Comparison of ENCODE assay signal across 28 cellular contexts in the genomic region with DNA sequence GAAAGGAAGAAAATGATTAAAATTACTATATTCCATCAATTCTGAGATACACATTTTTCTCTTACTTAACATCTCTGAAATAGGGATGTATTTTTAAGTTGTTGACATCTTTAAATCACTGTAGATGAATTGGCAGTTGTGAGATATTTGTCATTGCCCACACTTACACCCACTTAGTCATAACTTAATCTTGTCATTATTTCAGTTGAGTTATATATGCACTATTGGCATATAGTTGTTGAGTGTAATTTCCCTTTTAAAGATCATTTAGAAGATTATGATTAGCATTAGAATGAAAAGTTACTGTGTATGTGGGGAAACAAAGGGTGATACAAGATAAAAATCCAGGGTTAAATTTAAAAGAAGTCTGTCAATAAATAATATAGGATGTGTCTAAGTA. TPM values are rescaled to one million over a fixed set of nuclear protein-coding genes. Genes with fewer than 3 reads are reported as not detected.
DNase-seq lines count a peak whose midpoint lies in the region; ATAC-seq and TF ChIP-seq lines count a peak whose summit lies in the region.
"Had no signal": no experiment of that assay in that cellular context is flagged by ENCODE, and none has a peak within 500 bp of the region (broad histone marks: within the 10 kb centered on the region; RNA-seq: fewer than 3 reads in every experiment).

No MANE protein-coding gene starts in this region.

- no peak overlapping the region for H3K9ac ChIP-seq in HCT116 (ENCODE audit: low read length)
- no peak overlapping the region for H3K9ac ChIP-seq in H9 (ENCODE audit: extremely low read depth, insufficient read length, low read length)
- H3K9ac ChIP-seq: neural progenitor cell had no signal

- peaks cover 5 to 13% of the 10 kb centered on the region in 2 experiments; a peak in 3 of 4 replicates for H3K4me1 ChIP-seq in HCT116 (ENCODE audit: control insufficient read depth in 1 of 2, insufficient read depth in 2 of 2, low read length in 2 of 2)
- peaks cover 22 to 24% of the 10 kb centered on the region in 2 donors for H3K4me1 ChIP-seq in naive thymus-derived CD4-positive, alpha-beta T cell (ENCODE audit: control insufficient read depth in 2 of 2, insufficient read depth in 2 of 2, low read length in 2 of 2)
- H3K4me1 ChIP-seq in H9 (ENCODE audit: insufficient read depth, low read length): no peaks in the 10 kb centered on the region

- no peak overlapping the region for H2BK20ac ChIP-seq in H9 (ENCODE audit: low read depth, low read length, poor library complexity, severe bottlenecking)

- POLR2A ChIA-PET in activated CD8-positive, alpha-beta T cell treated with anti-CD3 and anti-CD28 coated beads for 36 hours (lab: Charles Lee): no interaction called here
- POLR2A ChIA-PET in activated CD8-positive, alpha-beta T cell treated with anti-CD3 and anti-CD28 coated beads, Interleukin-2, amount 10 ng/mL, durations not matched to agents 7 days and 5 days (lab: Charles Lee): no interaction called here
- POLR2A ChIA-PET in HCT116 (lab: Charles Lee): no interaction called here
- POLR2A ChIA-PET in naive thymus-derived CD4-positive, alpha-beta T cell (lab: Charles Lee): no interaction called here

- no peaks in the 10 kb centered on the region for H3K9me3 Mint-ChIP-seq in activated CD8-positive, alpha-beta T cell treated with anti-CD3 and anti-CD28 coated beads for 36 hours
- peaks cover 4% of the 10 kb centered on the region for H3K9me3 Mint-ChIP-seq in activated CD8-positive, alpha-beta T cell treated with anti-CD3 and anti-CD28 coated beads, Interleukin-2, amount 10 ng/mL, durations not matched to agents 7 days and 5 days (ENCODE audit: insufficient read depth)
- peaks cover 3% of the 10 kb centered on the region for H3K9me3 Mint-ChIP-seq in activated naive CD8-positive, alpha-beta T cell treated with anti-CD3 and anti-CD28 coated beads for 36 hours
- H3K9me3 Mint-ChIP-seq in naive thymus-derived CD4-positive, alpha-beta T cell: no peaks in the 10 kb centered on the region
- peaks cover 13 to 15% of the 10 kb centered on the region in 2 experiments for H3K9me3 Mint-ChIP-seq in H9
- H3K9me3 Mint-ChIP-seq: dendritic cell treated with granulocyte-macrophage colony-stimulating factor and Interleukin-4, amounts not matched to agents 40 ng/mL and 50 ng/mL, for 4 days had no signal

- H3K27ac ChIP-seq in HCT116 (ENCODE audit: low read depth, low read length): no peak overlapping the region
- H3K27ac ChIP-seq in naive thymus-derived CD4-positive, alpha-beta T cell (ENCODE audit: low read depth, low read length): peak overlapping the region; percentile 90
- no peak overlapping the region for H3K27ac ChIP-seq in H9 (ENCODE audit: insufficient read length, low read depth, low read length)
- H3K27ac ChIP-seq in dorsolateral prefrontal cortex: no peak overlapping the region
- H3K27ac ChIP-seq: neural progenitor cell, prostate gland, RWPE1 had no signal

- peaks cover 23% of the 10 kb centered on the region for H3K36me3 Mint-ChIP-seq in activated CD8-positive, alpha-beta T cell treated with anti-CD3 and anti-CD28 coated beads for 36 hours (ENCODE audit: low read depth)
- H3K36me3 Mint-ChIP-seq in activated CD8-positive, alpha-beta T cell treated with anti-CD3 and anti-CD28 coated beads, Interleukin-2, amount 10 ng/mL, durations not matched to agents 7 days and 5 days (ENCODE audit: low read depth): peaks cover 21% of the 10 kb centered on the region
- peaks cover 29% of the 10 kb centered on the region for H3K36me3 Mint-ChIP-seq in activated naive CD8-positive, alpha-beta T cell treated with anti-CD3 and anti-CD28 coated beads for 36 hours
- H3K36me3 Mint-ChIP-seq in naive thymus-derived CD4-positive, alpha-beta T cell: peaks cover 0 to 26% (median 22%) of the 10 kb centered on the region in 5 donors
- H3K36me3 Mint-ChIP-seq in H9 (ENCODE audit: insufficient read depth in 1 of 3, low read depth in 3 of 3): peaks cover 18 to 20% (median 19%) of the 10 kb centered on the region in 3 experiments; a peak in 6 of 7 replicates

- no peak overlapping the region for H3K18ac ChIP-seq in H9 (ENCODE audit: insufficient read length, low read depth, low read length)

- no peaks in the 10 kb centered on the region for H3K36me3 ChIP-seq in HCT116 (ENCODE audit: control insufficient read depth in 1 of 2, insufficient read depth in 2 of 2, low read length in 2 of 2)
- peaks cover 0 to 4% (median 0%) of the 10 kb centered on the region in 3 experiments for H3K36me3 ChIP-seq in naive thymus-derived CD4-positive, alpha-beta T cell (ENCODE audit: control insufficient read depth in 2 of 3, insufficient read depth in 3 of 3, low read length in 3 of 3)
- H3K36me3 ChIP-seq: neural progenitor cell, prostate gland had no signal

- peaks cover 3% of the 10 kb centered on the region for H3K79me1 ChIP-seq in H9 (ENCODE audit: insufficient read depth, low read depth, low read length, poor library complexity, severe bottlenecking)

- no peak for TF ChIP-seq RAD21 in HCT116 (IDR thresholded peaks at IDR 0.05; ENCODE audit: low read depth)

- H4K91ac ChIP-seq in H9 (ENCODE audit: insufficient read length, low read depth, low read length): no peak overlapping the region

- H3K4me3 Mint-ChIP-seq in activated CD8-positive, alpha-beta T cell treated with anti-CD3 and anti-CD28 coated beads for 36 hours: no peak overlapping the region
- no peak overlapping the region for H3K4me3 Mint-ChIP-seq in activated CD8-positive, alpha-beta T cell treated with anti-CD3 and anti-CD28 coated beads, Interleukin-2, amount 10 ng/mL, durations not matched to agents 7 days and 5 days
- H3K4me3 Mint-ChIP-seq in activated naive CD8-positive, alpha-beta T cell treated with anti-CD3 and anti-CD28 coated beads for 36 hours: no peak overlapping the region
- peak overlapping the region in 3 of 10 donors; percentile 12 to 59 (median 18) for H3K4me3 Mint-ChIP-seq in naive thymus-derived CD4-positive, alpha-beta T cell
- H3K4me3 Mint-ChIP-seq in H9: no peak overlapping the region
- H3K4me3 Mint-ChIP-seq: dendritic cell treated with granulocyte-macrophage colony-stimulating factor and Interleukin-4, amounts not matched to agents 40 ng/mL and 50 ng/mL, for 4 days; mesothelial cell of epicardium; neural progenitor cell had no signal

- no peak for TF ChIP-seq CTCF in activated CD8-positive, alpha-beta T cell treated with anti-CD3 and anti-CD28 coated beads for 36 hours (IDR thresholded peaks at IDR 0.05)
- no peak for TF ChIP-seq CTCF in HCT116 (IDR thresholded peaks at IDR 0.05 in 2 of 3, conservative IDR thresholded peaks at IDR 0.05 in 1 of 3; ENCODE audit: borderline replicate concordance in 1 of 3, insufficient read depth in 1 of 3, low read depth in 2 of 3, low read length in 2 of 3)
- TF ChIP-seq CTCF in H9 (conservative IDR thresholded peaks at IDR 0.05): no peak
- no peak for TF ChIP-seq CTCF in dorsolateral prefrontal cortex (IDR thresholded peaks at IDR 0.05 in 54 of 56, conservative IDR thresholded peaks at IDR 0.05 in 2 of 56; ENCODE audit: low read depth in 1 of 56, partially characterized antibody in 56 of 56)

- H4K20me1 ChIP-seq in HCT116 (ENCODE audit: insufficient read depth) (no peaks in the 10 kb centered on the region), H9 (ENCODE audit: control insufficient read depth, insufficient read depth, insufficient read length) (no peaks in the 10 kb centered on the region)

- no peak overlapping the region for H3K56ac ChIP-seq in H9 (ENCODE audit: insufficient read length, low read depth, low read length)

- H3K9me2 ChIP-seq in HCT116 (ENCODE audit: insufficient read depth): no peaks in the 10 kb centered on the region

- no peak overlapping the region for H2BK15ac ChIP-seq in H9 (ENCODE audit: low read depth, low read length)

- H2BK5ac ChIP-seq in H9 (ENCODE audit: insufficient read length, low read length): no peak overlapping the region

- H3K4me3 ChIP-seq in HCT116 (replicated peaks in 1 of 2; ENCODE audit: low read depth in 1 of 2, low read length in 2 of 2): no peak overlapping the region
- H3K4me3 ChIP-seq in naive thymus-derived CD4-positive, alpha-beta T cell (ENCODE audit: low read length): no peak overlapping the region
- peak overlapping the region in 7 of 59 donors; percentile 1 to 99 (median 96) for H3K4me3 ChIP-seq in dorsolateral prefrontal cortex
- H3K4me3 ChIP-seq: neural progenitor cell, prostate gland had no signal

- peaks cover 5% of the 10 kb centered on the region for H3K23me2 ChIP-seq in H9 (ENCODE audit: insufficient read length, low read depth, low read length, poor library complexity, severe bottlenecking)

- H4K5ac ChIP-seq in H9 (ENCODE audit: insufficient read length, low read depth, low read length): no peak overlapping the region

- peak overlapping the region; percentile 73; the same call in 1 of the 2 replicates for H3K4me2 ChIP-seq in HCT116 (ENCODE audit: low read length)
- H3K4me2 ChIP-seq in H9 (ENCODE audit: insufficient read depth, insufficient read length, low read length): no peak overlapping the region

- no peak for TF ChIP-seq POLR2A in HCT116 (IDR thresholded peaks at IDR 0.05; ENCODE audit: borderline replicate concordance, extremely low read depth, insufficient read depth, insufficient read length)

- H3K4me1 Mint-ChIP-seq in activated CD8-positive, alpha-beta T cell treated with anti-CD3 and anti-CD28 coated beads for 36 hours (ENCODE audit: low read depth): peaks cover 32% of the 10 kb centered on the region
- H3K4me1 Mint-ChIP-seq in activated CD8-positive, alpha-beta T cell treated with anti-CD3 and anti-CD28 coated beads, Interleukin-2, amount 10 ng/mL, durations not matched to agents 7 days and 5 days (ENCODE audit: low read depth): peaks cover 22% of the 10 kb centered on the region
- H3K4me1 Mint-ChIP-seq in activated naive CD8-positive, alpha-beta T cell treated with anti-CD3 and anti-CD28 coated beads for 36 hours: peaks cover 24% of the 10 kb centered on the region
- peaks cover 15 to 42% (median 38%) of the 10 kb centered on the region in 7 donors for H3K4me1 Mint-ChIP-seq in naive thymus-derived CD4-positive, alpha-beta T cell
- peaks cover 7 to 13% of the 10 kb centered on the region in 2 experiments for H3K4me1 Mint-ChIP-seq in H9

- no peak overlapping the region for H3K23ac ChIP-seq in H9 (ENCODE audit: insufficient read length, low read depth, low read length)

- no peak overlapping the region for H2AK5ac ChIP-seq in H9 (ENCODE audit: insufficient read length, low read length)

- H2BK12ac ChIP-seq in H9 (ENCODE audit: insufficient read length, low read depth, low read length): no peak overlapping the region

- H3K4ac ChIP-seq in H9 (ENCODE audit: low read depth, low read length): no peak overlapping the region

- H3K14ac ChIP-seq in H9 (ENCODE audit: insufficient read depth, low read length): no peak overlapping the region

- RAD21 ChIA-PET in HCT116 (lab: Charles Lee; ENCODE audit: low non-redundant PET in 1 of 2, low total read pairs in 2 of 2, uncharacterized antibody in 2 of 2, unreplicated experiment in 2 of 2): no interaction called here

- ATAC-seq in activated CD8-positive, alpha-beta T cell treated with anti-CD3 and anti-CD28 coated beads for 36 hours: no peak
- no peak for ATAC-seq in activated CD8-positive, alpha-beta T cell treated with anti-CD3 and anti-CD28 coated beads, Interleukin-2, amount 10 ng/mL, durations not matched to agents 7 days and 5 days
- no peak for ATAC-seq in HCT116
- no peak for ATAC-seq in naive thymus-derived CD4-positive, alpha-beta T cell
- ATAC-seq: left cardiac atrium had no signal

- no peak overlapping the region for H4K8ac ChIP-seq in H9 (replicated peaks; ENCODE audit: insufficient read length, low read depth, low read length)

- H3K79me2 ChIP-seq in HCT116 (ENCODE audit: insufficient read depth, low read length) (peaks cover 84% of the 10 kb centered on the region), H9 (ENCODE audit: insufficient read depth, low read length) (peaks cover 13% of the 10 kb centered on the region; the same call in 1 of the 2 replicates)

- no TSS peak for BruUV-seq in HCT116 (replicated peaks; lab: Mats Ljungman, UMichigan)

- no peak for DNase-seq in activated CD8-positive, alpha-beta T cell treated with anti-CD3 and anti-CD28 coated beads for 36 hours
- DNase-seq in activated CD8-positive, alpha-beta T cell treated with anti-CD3 and anti-CD28 coated beads, Interleukin-2, amount 10 ng/mL, durations not matched to agents 7 days and 5 days: no peak
- no peak for DNase-seq in HCT116 (ENCODE audit: low read depth, low spot score)
- no peak for DNase-seq in activated naive CD8-positive, alpha-beta T cell treated with anti-CD3 and anti-CD28 coated beads for 36 hours
- DNase-seq in naive thymus-derived CD4-positive, alpha-beta T cell: no peak
- DNase-seq in H9: no peak
- DNase-seq in cortex of kidney (lab: John Stamatoyannopoulos, UW): no peak
- DNase-seq in dorsolateral prefrontal cortex: no peak
- DNase-seq: activated CD4-positive, alpha-beta T cell treated with anti-CD3 and anti-CD28 coated beads for 48 hours; activated naive CD4-positive, alpha-beta T cell treated with anti-CD3 and anti-CD28 coated beads, Interleukin-2, amount 50 U/mL, for 16 hours; C1 segment of cervical spinal cord; GF-D8; left cardiac atrium; NCI-H1930; NCI-H345; small intestine; stimulated activated CD4-positive, alpha-beta T cell treated with anti-CD3 and anti-CD28 coated beads, Interleukin-4, amount 100 ng/mL, for 4 hours; substantia nigra; SW 1271 had no signal

- H3K9me3 ChIP-seq in HCT116 (ENCODE audit: control insufficient read depth in 1 of 2, insufficient read depth in 1 of 2, low read depth in 1 of 2, low read length in 2 of 2): no peaks in the 10 kb centered on the region
- no peaks in the 10 kb centered on the region for H3K9me3 ChIP-seq in naive thymus-derived CD4-positive, alpha-beta T cell (ENCODE audit: control insufficient read depth in 2 of 3, low read length in 3 of 3)
- no peaks in the 10 kb centered on the region for H3K9me3 ChIP-seq in H9 (ENCODE audit: control insufficient read depth, low read depth, low read length)
- H3K9me3 ChIP-seq: prostate gland had no signal

- H3K27ac Mint-ChIP-seq in activated CD8-positive, alpha-beta T cell treated with anti-CD3 and anti-CD28 coated beads for 36 hours: peak overlapping the region; percentile 72
- H3K27ac Mint-ChIP-seq in activated CD8-positive, alpha-beta T cell treated with anti-CD3 and anti-CD28 coated beads, Interleukin-2, amount 10 ng/mL, durations not matched to agents 7 days and 5 days: no peak overlapping the region
- peak overlapping the region; percentile 63 for H3K27ac Mint-ChIP-seq in activated naive CD8-positive, alpha-beta T cell treated with anti-CD3 and anti-CD28 coated beads for 36 hours
- H3K27ac Mint-ChIP-seq in naive thymus-derived CD4-positive, alpha-beta T cell: peak overlapping the region in 2 of 9 donors; percentile 43 to 65
- H3K27ac Mint-ChIP-seq in H9: no peak overlapping the region
- H3K27ac Mint-ChIP-seq: dendritic cell treated with granulocyte-macrophage colony-stimulating factor and Interleukin-4, amounts not matched to agents 40 ng/mL and 50 ng/mL, for 4 days; mesothelial cell of epicardium; neural progenitor cell had no signal

- H3K27me3 Mint-ChIP-seq in activated CD8-positive, alpha-beta T cell treated with anti-CD3 and anti-CD28 coated beads for 36 hours: no peaks in the 10 kb centered on the region
- H3K27me3 Mint-ChIP-seq in activated CD8-positive, alpha-beta T cell treated with anti-CD3 and anti-CD28 coated beads, Interleukin-2, amount 10 ng/mL, durations not matched to agents 7 days and 5 days (ENCODE audit: low read depth): no peaks in the 10 kb centered on the region
- no peaks in the 10 kb centered on the region for H3K27me3 Mint-ChIP-seq in activated naive CD8-positive, alpha-beta T cell treated with anti-CD3 and anti-CD28 coated beads for 36 hours
- no peaks in the 10 kb centered on the region for H3K27me3 Mint-ChIP-seq in naive thymus-derived CD4-positive, alpha-beta T cell
- no peaks in the 10 kb centered on the region for H3K27me3 Mint-ChIP-seq in H9 (ENCODE audit: low read depth)
- H3K27me3 Mint-ChIP-seq: brain; dendritic cell treated with granulocyte-macrophage colony-stimulating factor and Interleukin-4, amounts not matched to agents 40 ng/mL and 50 ng/mL, for 4 days had no signal

- H3K27me3 ChIP-seq in HCT116 (ENCODE audit: insufficient read depth, low read length) (no peaks in the 10 kb centered on the region), H9 (ENCODE audit: insufficient read depth, low read length) (no peaks in the 10 kb centered on the region), dorsolateral prefrontal cortex (no peaks in the 10 kb centered on the region)
- H3K27me3 ChIP-seq in naive thymus-derived CD4-positive, alpha-beta T cell (ENCODE audit: control insufficient read depth in 2 of 2, insufficient read depth in 2 of 2, low read length in 2 of 2): no peaks in the 10 kb centered on the region
- H3K27me3 ChIP-seq: neural progenitor cell had no signal

- H2AFZ ChIP-seq in HCT116 (ENCODE audit: low read depth, low read length, poor library complexity, severe bottlenecking) (no peak overlapping the region), H9 (ENCODE audit: low read length) (no peak overlapping the region)
- H2AFZ ChIP-seq: neural progenitor cell had no signal

- intact Hi-C loops in activated CD8-positive, alpha-beta T cell treated with anti-CD3 and anti-CD28 coated beads for 36 hours (cut with micrococcal nuclease): no loop called here
- intact Hi-C loops in HCT116 (cut with micrococcal nuclease): no loop called here
- intact Hi-C loops in naive thymus-derived CD4-positive, alpha-beta T cell (cut with micrococcal nuclease): loop anchor here (5.0 to 10.0 kb wide), 3 partner anchors 1614 to 1669 kb away; partner anchors contain the start of genes HADH (in 2 of the 2) and CYP2U1 (in 1 of the 2)
- intact Hi-C loops in dorsolateral prefrontal cortex (cut with DNase I): no loop called here

- no peak overlapping the region for H3T11ph ChIP-seq in H9 (ENCODE audit: low read length)

- CTCF ChIA-PET in activated CD8-positive, alpha-beta T cell treated with anti-CD3 and anti-CD28 coated beads for 36 hours (lab: Charles Lee): no interaction called here
- CTCF ChIA-PET in activated CD8-positive, alpha-beta T cell treated with anti-CD3 and anti-CD28 coated beads, Interleukin-2, amount 10 ng/mL, durations not matched to agents 7 days and 5 days (lab: Charles Lee): interaction anchor here (0.9 kb wide), 1 partner anchor 10 kb away, joined by 4 read pairs; no protein-coding TSS in a partner anchor
- CTCF ChIA-PET in HCT116 (lab: Charles Lee): no interaction called here
- CTCF ChIA-PET in naive thymus-derived CD4-positive, alpha-beta T cell (lab: Charles Lee): no interaction called here

- no peak overlapping the region for H2BK120ac ChIP-seq in H9 (ENCODE audit: low read depth, low read length, poor library complexity, severe bottlenecking)

RNA-seq across cellular contexts. Expression of gene AIMP1, which starts 2.2 kb away (rescaled TPM):
- 10 to 100 TPM; 73.4 to 74.0 TPM for total RNA-seq in activated CD8-positive, alpha-beta T cell treated with anti-CD3 and anti-CD28 coated beads for 36 hours
- 10 to 100 TPM; 47.1 to 58.0 TPM for total RNA-seq in activated CD8-positive, alpha-beta T cell treated with anti-CD3 and anti-CD28 coated beads, Interleukin-2, amount 10 ng/mL, durations not matched to agents 7 days and 5 days
- 67.4 TPM for total RNA-seq in HCT116 (2021; ENCODE audit: unreplicated experiment)
- 19.3 and 26.5 TPM in 2 replicates for polyA plus RNA-seq in HCT116 (2012)
- 10 to 100 TPM; 77.5 to 84.4 TPM for total RNA-seq in activated naive CD8-positive, alpha-beta T cell treated with anti-CD3 and anti-CD28 coated beads for 36 hours
- total RNA-seq in naive thymus-derived CD4-positive, alpha-beta T cell: 10 to 100 TPM; 44.2 to 59.2 (median 56.8) TPM
- 10 to 100 TPM; 59.0 to 79.0 TPM for polyA plus RNA-seq in naive thymus-derived CD4-positive, alpha-beta T cell
- total RNA-seq in H9 (2021): 36.8 and 37.1 TPM in 2 replicates
- total RNA-seq in dorsolateral prefrontal cortex: 10 to 100 TPM; 18.9 to 46.8 (median 30.3) TPM

RNA-seq across cellular contexts. Expression of gene TBCK, which starts 2.5 kb away (rescaled TPM):
- total RNA-seq in activated CD8-positive, alpha-beta T cell treated with anti-CD3 and anti-CD28 coated beads for 36 hours: 10 to 100 TPM; 24.9 to 30.1 TPM
- 10 to 100 TPM; 33.7 to 36.8 TPM for total RNA-seq in activated CD8-positive, alpha-beta T cell treated with anti-CD3 and anti-CD28 coated beads, Interleukin-2, amount 10 ng/mL, durations not matched to agents 7 days and 5 days
- total RNA-seq in HCT116 (2021; ENCODE audit: unreplicated experiment): 22.3 TPM
- 4.2 and 6.3 TPM in 2 replicates for polyA plus RNA-seq in HCT116 (2012)
- total RNA-seq in activated naive CD8-positive, alpha-beta T cell treated with anti-CD3 and anti-CD28 coated beads for 36 hours: 10 to 100 TPM; 21.2 to 21.5 TPM
- 10 to 100 TPM; 41.3 to 70.7 (median 60.7) TPM for total RNA-seq in naive thymus-derived CD4-positive, alpha-beta T cell
- polyA plus RNA-seq in naive thymus-derived CD4-positive, alpha-beta T cell: 10 to 100 TPM; 29.5 to 33.0 TPM
- 22.1 and 23.4 TPM in 2 replicates for total RNA-seq in H9 (2021)
- total RNA-seq in dorsolateral prefrontal cortex: 100 to 1,000 TPM in 3 of 120 experiments, 10 to 100 TPM in 117; 52.1 to 108 (median 72.3) TPM

RNA-seq across cellular contexts. Expression of gene GIMD1, which starts 50.1 kb away (rescaled TPM):
- not detected for total RNA-seq in activated CD8-positive, alpha-beta T cell treated with anti-CD3 and anti-CD28 coated beads for 36 hours
- not detected for total RNA-seq in activated CD8-positive, alpha-beta T cell treated with anti-CD3 and anti-CD28 coated beads, Interleukin-2, amount 10 ng/mL, durations not matched to agents 7 days and 5 days
- total RNA-seq in HCT116 (2021; ENCODE audit: unreplicated experiment) (not detected), H9 (2021) (not detected in 2 replicates), dorsolateral prefrontal cortex (not detected)
- polyA plus RNA-seq in HCT116 (2012): not detected in 2 replicates
- total RNA-seq in activated naive CD8-positive, alpha-beta T cell treated with anti-CD3 and anti-CD28 coated beads for 36 hours: not detected
- total RNA-seq in naive thymus-derived CD4-positive, alpha-beta T cell: not detected
- polyA plus RNA-seq in naive thymus-derived CD4-positive, alpha-beta T cell: not detected
- total RNA-seq: A172, epithelial cell of proximal tubule, frontal cortex, left cardiac atrium, mesothelial cell of epicardium, prostate gland had no signal

Comparison
In these comparisons a context has a peak if more than half of its experiments do, and no peak if none do; other contexts are left out.
1. H3K27ac Mint-ChIP-seq: peak in activated CD8-positive, alpha-beta T cell treated with anti-CD3 and anti-CD28 coated beads for 36 hours (single experiment) and activated naive CD8-positive, alpha-beta T cell treated with anti-CD3 and anti-CD28 coated beads for 36 hours (single experiment); none in activated CD8-positive, alpha-beta T cell treated with anti-CD3 and anti-CD28 coated beads, Interleukin-2, amount 10 ng/mL, durations not matched to agents 7 days and 5 days (single experiment) and H9 (0 of 3).
2. intact Hi-C loops: an anchor here in naive thymus-derived CD4-positive, alpha-beta T cell (5.0 to 10.0 kb wide); none called in activated CD8-positive, alpha-beta T cell treated with anti-CD3 and anti-CD28 coated beads for 36 hours, HCT116 and dorsolateral prefrontal cortex.